ENCODE assay signal across 22 cellular contexts in genomic region chr19:45595814-45596213, GRCh38. TPM values are rescaled to one million over a fixed set of nuclear protein-coding genes. Genes with fewer than 3 reads are reported as not detected.
DNase-seq lines count a peak whose midpoint lies in the region; ATAC-seq and TF ChIP-seq lines count a peak whose summit lies in the region.
"Had no signal": no experiment of that assay in that cellular context is flagged by ENCODE, and none has a peak within 500 bp of the region (broad histone marks: within the 10 kb centered on the region; RNA-seq: fewer than 3 reads in every experiment).

No MANE protein-coding gene starts in this region.

- no peaks in the 10 kb centered on the region for H3K36me3 Mint-ChIP-seq in activated naive CD8-positive, alpha-beta T cell treated with anti-CD3 and anti-CD28 coated beads, Interleukin-2, amount 50 U/mL, for 24 hours (ENCODE audit: low read depth)
- H3K36me3 Mint-ChIP-seq: CD4-positive, alpha-beta memory T cell had no signal

- H3K9me3 ChIP-seq in right atrium auricular region = no peaks in the 10 kb centered on the region
- H3K9me3 ChIP-seq: SJCRH30 had no signal

- H3K4me3 Mint-ChIP-seq in activated naive CD8-positive, alpha-beta T cell treated with anti-CD3 and anti-CD28 coated beads, Interleukin-2, amount 50 U/mL, for 24 hours = no peak overlapping the region
- H3K4me3 Mint-ChIP-seq: CD4-positive, alpha-beta memory T cell had no signal

- ATAC-seq in GM21529 (IDR thresholded peaks at IDR 0.05; ENCODE audit: unreplicated experiment) = no peak
- no peak for ATAC-seq in activated naive CD8-positive, alpha-beta T cell treated with anti-CD3 and anti-CD28 coated beads, Interleukin-2, amount 50 U/mL, for 24 hours

- no peaks in the 10 kb centered on the region for H3K36me3 ChIP-seq in right atrium auricular region
- H3K36me3 ChIP-seq: SJCRH30 had no signal

- H3K4me1 ChIP-seq in right atrium auricular region = peaks cover 0 to 41% of the 10 kb centered on the region in 2 donors

- H3K4me1 Mint-ChIP-seq in activated naive CD8-positive, alpha-beta T cell treated with anti-CD3 and anti-CD28 coated beads, Interleukin-2, amount 50 U/mL, for 24 hours = peaks cover 34% of the 10 kb centered on the region

- H3K27ac ChIP-seq in right atrium auricular region = peak overlapping the region; percentile 43 to 82
- H3K27ac ChIP-seq: HL-60, PC-9, RWPE1, SJCRH30 had no signal

- no peaks in the 10 kb centered on the region for H3K9me3 Mint-ChIP-seq in activated naive CD8-positive, alpha-beta T cell treated with anti-CD3 and anti-CD28 coated beads, Interleukin-2, amount 50 U/mL, for 24 hours

- TF ChIP-seq CTCF in fibroblast of the aortic adventitia (IDR thresholded peaks at IDR 0.05; ENCODE audit: insufficient read depth, low read length) = no peak
- TF ChIP-seq CTCF in right atrium auricular region (IDR thresholded peaks at IDR 0.05) = no peak

- peaks cover 72% of the 10 kb centered on the region for H3K27me3 Mint-ChIP-seq in activated naive CD8-positive, alpha-beta T cell treated with anti-CD3 and anti-CD28 coated beads, Interleukin-2, amount 50 U/mL, for 24 hours

- H3K27ac Mint-ChIP-seq in activated naive CD8-positive, alpha-beta T cell treated with anti-CD3 and anti-CD28 coated beads, Interleukin-2, amount 50 U/mL, for 24 hours = no peak overlapping the region
- H3K27ac Mint-ChIP-seq: CD4-positive, alpha-beta memory T cell had no signal

- peak; percentile 17 for DNase-seq in AG08396 (ENCODE audit: low spot score)
- peak; percentile 41 for DNase-seq in SK-MEL-5 (ENCODE audit: low read depth, low spot score)
- DNase-seq in fibroblast of the aortic adventitia (ENCODE audit: low read depth) = peak; percentile 58
- DNase-seq in right atrium auricular region (ENCODE audit: low spot score) = no peak
- DNase-seq in NCI-H1930 (lab: John Stamatoyannopoulos, UW) = no peak
- DNase-seq in stimulated activated naive CD4-positive, alpha-beta T cell treated with Interleukin-2 at 50 U/mL for 16 hours (lab: John Stamatoyannopoulos, UW) = no peak
- DNase-seq in activated naive CD8-positive, alpha-beta T cell treated with anti-CD3 and anti-CD28 coated beads, Interleukin-2, amount 50 U/mL, for 24 hours = no peak
- DNase-seq: CD4-positive, alpha-beta memory T cell; DMS153; Karpas-422; NCI-H1436 treated with DMSO at 0.1 percent for 48 hours; NCI-H2029 treated with DMSO at 0.1 percent for 48 hours; NCI-H2171; NCI-H526; SJCRH30 had no signal

- H3K4me3 ChIP-seq in fibroblast of the aortic adventitia (ENCODE audit: low read depth, low read length) (no peak overlapping the region), right atrium auricular region (no peak overlapping the region)
- H3K4me3 ChIP-seq: PC-9, SJCRH30 had no signal

- H3K27me3 ChIP-seq in right atrium auricular region = peaks cover 4 to 9% of the 10 kb centered on the region in 2 donors

- in situ Hi-C loops in SK-MEL-5 (cut with HindIII; ENCODE audit: low pct_unique_long_range_greater_than_20kb, low sequenced_read_pairs) = no loop called here

RNA-seq across cellular contexts. Expression of gene GPR4, which starts 6.2 kb away (rescaled TPM):
- 0.24 TPM in 1 of 2 replicates, not detected in the other for total RNA-seq in SK-MEL-5 (2014; rRNA removed; shearing (Covaris generic))
- 0.11 and 0.27 TPM in 2 replicates for polyA plus RNA-seq in SK-MEL-5 (2015; cell fraction: cytosol; rRNA removed)
- polyA plus RNA-seq in SK-MEL-5 (2015; cell fraction: nucleus; rRNA removed) = 0.11 and 0.42 TPM in 2 replicates
- total RNA-seq in fibroblast of the aortic adventitia (ENCODE audit: low replicate concordance) (0.16 TPM in 1 of 2 replicates, not detected in the other), right atrium auricular region (10 to 100 TPM in 1 of 2 donors, 1 to 10 TPM in 1; 6.2 to 12.1 TPM)
- total RNA-seq: A172; CD4-positive, alpha-beta memory T cell; H4; MCF 10A; PC-9 had no signal
- polyA plus RNA-seq: CD4-positive, alpha-beta memory T cell had no signal

RNA-seq across cellular contexts. Expression of gene OPA3, which starts 11.2 kb away (rescaled TPM):
- total RNA-seq in SK-MEL-5 (2014; rRNA removed; shearing (Covaris generic)) = 7.0 and 10.2 TPM in 2 replicates
- 12.2 and 13.4 TPM in 2 replicates for polyA plus RNA-seq in SK-MEL-5 (2015; cell fraction: cytosol; rRNA removed)
- 4.1 and 6.7 TPM in 2 replicates for polyA plus RNA-seq in SK-MEL-5 (2015; cell fraction: nucleus; rRNA removed)
- 8.8 and 9.6 TPM in 2 replicates for total RNA-seq in fibroblast of the aortic adventitia (ENCODE audit: low replicate concordance)
- 10 to 100 TPM; 15.8 to 33.5 TPM for total RNA-seq in right atrium auricular region

RNA-seq across cellular contexts. Expression of gene EML2, which starts 43.4 kb away (rescaled TPM):
- 42.8 and 46.8 TPM in 2 replicates for total RNA-seq in SK-MEL-5 (2014; rRNA removed; shearing (Covaris generic))
- 62.0 and 62.1 TPM in 2 replicates for polyA plus RNA-seq in SK-MEL-5 (2015; cell fraction: cytosol; rRNA removed)
- polyA plus RNA-seq in SK-MEL-5 (2015; cell fraction: nucleus; rRNA removed) = 113 and 139 TPM in 2 replicates
- total RNA-seq in fibroblast of the aortic adventitia (ENCODE audit: low replicate concordance) = 9.9 and 23.4 TPM in 2 replicates
- 10 to 100 TPM; 18.7 to 22.5 TPM for total RNA-seq in right atrium auricular region

Comparison
In these comparisons a context has a peak if more than half of its experiments do, and no peak if none do; other contexts are left out.
1. DNase-seq: peak in AG08396 (single experiment), SK-MEL-5 (single experiment) and fibroblast of the aortic adventitia (single experiment); none in right atrium auricular region (single experiment), NCI-H1930 (0 of 2), stimulated activated naive CD4-positive, alpha-beta T cell treated with Interleukin-2 at 50 U/mL for 16 hours (single experiment) and activated naive CD8-positive, alpha-beta T cell treated with anti-CD3 and anti-CD28 coated beads, Interleukin-2, amount 50 U/mL, for 24 hours (single experiment).